ENCODE assay signal across 8 cellular contexts in the genomic region with DNA sequence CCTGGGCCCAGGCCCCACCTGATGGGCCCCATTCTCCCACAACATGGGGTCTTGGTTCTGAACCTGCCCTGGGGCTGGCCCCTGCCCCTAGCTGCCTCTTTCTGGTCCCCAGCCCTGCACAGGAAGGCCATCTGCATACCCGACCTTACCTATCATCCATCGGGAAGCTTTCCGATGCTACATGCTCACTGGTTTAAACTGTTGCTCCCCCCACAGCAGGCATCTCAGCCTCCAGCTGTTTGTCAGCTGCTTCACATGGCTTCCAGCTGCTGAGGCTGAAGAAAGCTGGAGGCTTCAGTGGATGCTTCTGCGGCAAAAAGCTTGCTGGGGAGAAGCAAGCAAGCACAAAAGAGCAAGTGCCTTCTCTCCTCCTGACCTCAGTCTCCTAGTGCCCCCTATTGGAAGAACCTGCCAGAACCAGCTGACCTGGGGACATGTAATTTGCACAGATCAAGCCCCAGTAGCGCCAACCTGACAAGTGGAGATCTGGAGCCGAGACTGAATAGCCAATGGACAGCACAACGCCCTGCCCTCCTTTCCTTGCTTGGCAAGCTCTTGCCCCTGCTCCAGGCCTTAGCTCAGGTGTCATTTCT. TPM values are rescaled to one million over a fixed set of nuclear protein-coding genes. Genes with fewer than 3 reads are reported as not detected.
DNase-seq lines count a peak whose midpoint lies in the region; ATAC-seq, FAIRE-seq and TF ChIP-seq lines count a peak whose summit lies in the region.

No MANE protein-coding gene starts in this region.

- intact Hi-C loops in colonic mucosa (cut with DNase I): no loop called here

- no peak overlapping the region for H2AFZ ChIP-seq in Karpas-422 (ENCODE audit: low read length)

- no peaks in the 10 kb centered on the region for H3K79me2 ChIP-seq in Karpas-422 (ENCODE audit: low read length)

- H3K4me1 Mint-ChIP-seq in nephron: peaks cover 41% of the 10 kb centered on the region

- no peaks in the 10 kb centered on the region for H3K9me3 Mint-ChIP-seq in nephron

- peaks cover 14% of the 10 kb centered on the region for H3K27me3 Mint-ChIP-seq in nephron (ENCODE audit: low read depth)

- H3K9ac ChIP-seq in Karpas-422 (ENCODE audit: low read length) (no peak overlapping the region), colonic mucosa (ENCODE audit: low read depth in 2 of 2, low read length in 2 of 2) (peak overlapping the region in 1 of 2 donors; percentile 36)

- TF ChIP-seq CTCF in D721Med (IDR thresholded peaks at IDR 0.05; ENCODE audit: insufficient read depth, missing control alignments) (peak; percentile 35), colonic mucosa (IDR thresholded peaks at IDR 0.05) (no peak), nephron (IDR thresholded peaks at IDR 0.05; ENCODE audit: unreplicated experiment in 3 of 3) (no peak)

- no peaks in the 10 kb centered on the region for H3K36me3 Mint-ChIP-seq in nephron (ENCODE audit: low read depth)

- H3K27ac Mint-ChIP-seq in nephron: peak overlapping the region in 2 of 3 experiments; percentile 67 to 86

- H3K36me3 ChIP-seq in Karpas-422 (ENCODE audit: insufficient read depth, low read length) (no peaks in the 10 kb centered on the region), colonic mucosa (no peaks in the 10 kb centered on the region)

- no peak overlapping the region for H3K4me3 ChIP-seq in Karpas-422 (ENCODE audit: low read length)
- H3K4me3 ChIP-seq in colonic mucosa: no peak overlapping the region

- FAIRE-seq in D721Med (lab: Jason Lieb, UNC): no peak

- ATAC-seq in GM19023 (IDR thresholded peaks at IDR 0.05; ENCODE audit: unreplicated experiment): no peak
- ATAC-seq in GM18907 (IDR thresholded peaks at IDR 0.05; ENCODE audit: unreplicated experiment): no peak

- H3K4me2 ChIP-seq in Karpas-422 (ENCODE audit: low read depth, low read length, poor library complexity, severe bottlenecking): no peak overlapping the region

- H3K27me3 ChIP-seq in Karpas-422 (ENCODE audit: low read length) (no peaks in the 10 kb centered on the region), colonic mucosa (no peaks in the 10 kb centered on the region)

- peak overlapping the region in 1 of 3 experiments; percentile 13 for H3K4me3 Mint-ChIP-seq in nephron

- no peaks in the 10 kb centered on the region for H3K9me2 ChIP-seq in Karpas-422 (replicated peaks; ENCODE audit: insufficient read depth, low read length)

- H3K4me1 ChIP-seq in Karpas-422 (ENCODE audit: low read length): peaks cover 3% of the 10 kb centered on the region; the same call in 1 of the 2 replicates
- H3K4me1 ChIP-seq in colonic mucosa: peaks cover 4% of the 10 kb centered on the region

- H3K27ac ChIP-seq in Karpas-422 (ENCODE audit: low read length) (no peak overlapping the region), colonic mucosa (peak overlapping the region; percentile 39)

- DNase-seq in D721Med (ENCODE audit: insufficient read length, low spot score) (no peak), Karpas-422 (peak; percentile 70), colonic mucosa (peak; percentile 44), NCI-H2029 treated with DMSO at 0.1 percent for 48 hours (lab: John Stamatoyannopoulos, UW) (no peak), mucosa of gallbladder (ENCODE audit: low spot score) (no peak)

- no peaks in the 10 kb centered on the region for H4K20me1 ChIP-seq in Karpas-422 (ENCODE audit: insufficient read depth, low read depth, low read length)

- H3K9me3 ChIP-seq in Karpas-422 (ENCODE audit: low read length) (no peaks in the 10 kb centered on the region), colonic mucosa (no peaks in the 10 kb centered on the region)

RNA-seq across cellular contexts. Expression of a gene that starts 24.1 kb away (rescaled TPM):
- total RNA-seq in Karpas-422 (2014; rRNA removed; shearing (Covaris generic); ENCODE audit: low replicate concordance): not detected in 2 replicates
- total RNA-seq in colonic mucosa (100 to 1,000 TPM in 1 of 2 donors, 10 to 100 TPM in 1; 77.5 to 165 TPM), mucosa of gallbladder (445 TPM)

Comparison
In these comparisons a context has a peak if more than half of its experiments do, and no peak if none do; other contexts are left out.
1. DNase-seq: peak in Karpas-422 (single experiment) and colonic mucosa (single experiment); none in D721Med (single experiment), NCI-H2029 treated with DMSO at 0.1 percent for 48 hours (single experiment) and mucosa of gallbladder (single experiment).
2. RNA of a gene that starts 24.1 kb away (total RNA-seq): 445 TPM in mucosa of gallbladder (single experiment) and 77.5 to 165 TPM in colonic mucosa; not detected in Karpas-422; every median in the first group is over 10 times any median in the second.